ENCODE assay signal across 18 cellular contexts in genomic region chr2:162050513-162050961, GRCh38.
"Had no signal": no experiment of that assay in that cellular context is flagged by ENCODE, and none has a peak within 500 bp of the region (broad histone marks: within the 10 kb centered on the region; RNA-seq: fewer than 3 reads in every experiment).

No MANE protein-coding gene starts in this region.

- FAIRE-seq: islet of Langerhans, TTC549 had no signal

- DNase-seq: activated CD4-positive, alpha-beta T cell treated with anti-CD3 and anti-CD28 coated beads, Interleukin-2, amount 50 U/mL, for 1 hour; activated CD4-positive, CD25-positive, alpha-beta regulatory T cell; activated gamma-delta T cell treated with Interleukin-2 at 50 U/mL for 16 hours; activated naive CD8-positive, alpha-beta T cell treated with anti-CD3 and anti-CD28 coated beads for 36 hours; activated T-cell treated with anti-CD3 and anti-CD28 coated beads, Interleukin-2, amount 50 U/mL, for 48 hours; central memory CD4-positive, alpha-beta T cell; effector memory CD8-positive, alpha-beta T cell; erythroblast; glutamatergic neuron; SIG-M5; spleen; stimulated activated CD4-positive, alpha-beta T cell treated with anti-CD3 and anti-CD28 coated beads, Interleukin-2, amount 100 ng/mL, for 24 hours; stimulated activated naive CD4-positive, alpha-beta T cell; substantia nigra; T-helper 2 cell; upper lobe of left lung had no signal

- H3K9me3 ChIP-seq: spleen, upper lobe of left lung had no signal

- H3K36me3 ChIP-seq: upper lobe of left lung had no signal

- ATAC-seq: effector memory CD8-positive, alpha-beta T cell had no signal

- H3K27me3 ChIP-seq: spleen, upper lobe of left lung had no signal

- H3K4me1 ChIP-seq: spleen, upper lobe of left lung had no signal

- H3K4me3 ChIP-seq: spleen, upper lobe of left lung had no signal

- H3K27ac ChIP-seq: upper lobe of left lung had no signal
